In the genomic region with DNA sequence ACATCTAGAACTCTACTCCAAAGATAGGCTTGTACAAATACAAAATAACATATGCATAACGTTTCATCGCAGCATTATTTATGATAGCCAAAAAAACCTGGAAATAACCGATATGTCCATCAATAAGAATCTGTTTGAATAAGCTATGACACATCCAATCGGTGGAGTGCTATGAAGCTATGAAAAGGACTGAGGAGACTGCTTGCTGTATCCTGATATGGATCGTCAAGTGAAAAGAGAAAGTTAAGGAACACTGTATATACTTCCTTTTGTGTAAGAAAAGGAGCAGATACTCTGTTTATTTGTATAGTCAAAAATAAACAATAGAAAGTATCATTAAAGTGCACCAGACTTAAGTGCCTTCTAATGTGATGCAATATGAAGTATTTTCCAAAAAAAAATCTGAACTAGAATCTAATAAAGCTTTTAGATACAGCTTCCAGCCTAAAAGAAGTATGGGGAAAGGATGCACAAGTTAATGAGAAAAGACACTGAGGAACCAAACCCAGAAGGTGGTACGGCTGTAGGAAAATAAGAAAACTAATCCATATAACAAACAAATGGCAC, we compare ENCODE assay signal across 1 cellular context.
A peak's percentile ranks its signal among the peaks of the same experiment; 100 is the strongest.
TF ChIP-seq lines count a peak whose summit lies in the region.

No MANE protein-coding gene starts in this region.

TF ChIP-seq in K562, 482 proteins besides CTCF, POLR2A, EP300 and RAD21:
- peak; percentile 91 for TF ChIP-seq ZNF146 (CRISPR knock-in tag; IDR thresholded peaks at IDR 0.05; ENCODE audit: unreplicated experiment)
- no peak for TF ChIP-seq ZNF217 (CRISPR knock-in tag; IDR thresholded peaks at IDR 0.05)
- TF ChIP-seq FOSL1 (tag; conservative IDR thresholded peaks at IDR 0.05): 0 out of 2 replicates have a peak, but pooled peaks have one; percentile 18
- TF ChIP-seq, protein P1, sequence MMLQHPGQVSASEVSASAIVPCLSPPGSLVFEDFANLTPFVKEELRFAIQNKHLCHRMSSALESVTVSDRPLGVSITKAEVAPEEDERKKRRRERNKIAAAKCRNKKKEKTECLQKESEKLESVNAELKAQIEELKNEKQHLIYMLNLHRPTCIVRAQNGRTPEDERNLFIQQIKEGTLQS (IDR thresholded peaks at IDR 0.05): peak; percentile 29; the same call in 1 of the 2 replicates
- TF ChIP-seq, protein P1 (CRISPR knock-in tag; conservative IDR thresholded peaks at IDR 0.05): no peak
- no peak for TF ChIP-seq ZNF695 (CRISPR knock-in tag; IDR thresholded peaks at IDR 0.05)
- TF ChIP-seq, protein P2, sequence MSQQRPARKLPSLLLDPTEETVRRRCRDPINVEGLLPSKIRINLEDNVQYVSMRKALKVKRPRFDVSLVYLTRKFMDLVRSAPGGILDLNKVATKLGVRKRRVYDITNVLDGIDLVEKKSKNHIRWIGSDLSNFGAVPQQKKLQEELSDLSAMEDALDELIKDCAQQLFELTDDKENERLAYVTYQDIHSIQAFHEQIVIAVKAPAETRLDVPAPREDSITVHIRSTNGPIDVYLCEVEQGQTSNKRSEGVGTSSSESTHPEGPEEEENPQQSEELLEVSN (IDR thresholded peaks at IDR 0.05; ENCODE audit: borderline replicate concordance in 1 of 2, extremely low read depth in 1 of 2, insufficient read depth in 1 of 2, insufficient read length in 1 of 2, low read depth in 1 of 2, low read length in 1 of 2, poor library complexity in 1 of 2, severe bottlenecking in 1 of 2): no peak
- TF ChIP-seq CEBPG (CRISPR knock-in tag; IDR thresholded peaks at IDR 0.05): no peak
- peak; percentile 59 to 74 for TF ChIP-seq CEBPG (tag; conservative IDR thresholded peaks at IDR 0.05 in 1 of 2, IDR thresholded peaks at IDR 0.05 in 1 of 2)
- TF ChIP-seq MEIS2 (IDR thresholded peaks at IDR 0.05; ENCODE audit: partially characterized antibody): peak; percentile 13
